In the genomic region with DNA sequence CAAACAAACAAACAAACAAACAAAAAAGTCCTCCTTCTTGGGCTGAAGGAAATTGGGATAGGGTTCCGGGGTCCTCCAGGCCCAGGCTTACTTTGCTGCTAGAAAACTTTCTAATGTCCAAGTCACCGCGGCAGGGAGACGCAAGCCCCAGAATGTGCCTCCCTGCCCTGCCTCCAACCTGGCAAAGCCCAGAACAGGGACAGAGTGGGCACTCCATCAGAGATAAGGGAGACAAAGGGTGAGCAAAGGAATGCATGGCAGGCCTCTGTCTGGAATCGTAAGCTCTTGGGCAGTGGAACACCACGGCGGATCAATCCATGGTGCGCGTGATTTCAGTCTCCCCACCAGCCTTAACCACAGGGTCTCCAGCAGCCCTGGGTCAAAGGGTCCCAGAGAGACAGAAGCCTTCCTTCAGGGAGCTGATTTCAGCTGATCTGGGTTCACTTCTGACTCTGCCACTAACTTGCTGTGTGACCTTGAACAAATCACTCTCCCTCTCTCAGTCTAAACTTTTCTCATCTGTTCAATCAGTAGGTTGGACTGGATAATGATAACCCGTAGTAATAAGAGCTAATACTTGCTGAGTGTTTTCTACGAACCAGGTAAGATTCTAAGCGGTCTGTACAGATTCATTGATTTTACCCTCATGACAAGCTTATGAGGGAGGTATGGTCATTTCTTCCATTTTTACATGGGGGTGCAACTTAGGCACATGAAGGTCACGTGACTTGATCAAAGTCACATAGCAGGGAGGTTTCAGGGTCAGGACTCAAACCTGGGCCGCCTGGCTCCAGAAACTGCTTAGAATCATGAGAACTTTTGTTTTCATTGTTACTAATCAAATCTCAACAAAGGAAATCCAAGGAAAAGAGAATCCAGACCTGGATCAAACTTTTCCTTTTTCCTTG, we compare ENCODE assay signal across 22 cellular contexts. TPM values are rescaled to one million over a fixed set of nuclear protein-coding genes. Genes with fewer than 3 reads are reported as not detected.
DNase-seq lines count a peak whose midpoint lies in the region; ATAC-seq and TF ChIP-seq lines count a peak whose summit lies in the region.
"Had no signal": no experiment of that assay in that cellular context is flagged by ENCODE, and none has a peak within 500 bp of the region (broad histone marks: within the 10 kb centered on the region; RNA-seq: fewer than 3 reads in every experiment).

No MANE protein-coding gene starts in this region.

- TF ChIP-seq CTCF in esophagus muscularis mucosa (IDR thresholded peaks at IDR 0.05) (no peak), lower lobe of right lung (IDR thresholded peaks at IDR 0.05) (no peak), smooth muscle cell (IDR thresholded peaks at IDR 0.05; ENCODE audit: borderline replicate concordance, insufficient read depth, poor library complexity, severe bottlenecking) (no peak), foreskin keratinocyte (conservative IDR thresholded peaks at IDR 0.05) (no peak)

- peak overlapping the region; percentile 19 for H3K27ac Mint-ChIP-seq in T-helper 17 cell
- no peak overlapping the region for H3K27ac Mint-ChIP-seq in activated T-cell treated with anti-CD3 and anti-CD28 coated beads, Interleukin-2, amount 50 U/mL, for 72 hours
- H3K27ac Mint-ChIP-seq: activated naive CD8-positive, alpha-beta T cell; nephron; progenitor cell of endocrine pancreas; WTC11 had no signal

- H3K9ac ChIP-seq in smooth muscle cell (ENCODE audit: low read depth): no peak overlapping the region

- H3K9me3 ChIP-seq in T-helper 17 cell (ENCODE audit: control insufficient read depth, low read length, poor library complexity, severe bottlenecking) (no peaks in the 10 kb centered on the region), esophagus muscularis mucosa (no peaks in the 10 kb centered on the region), lower lobe of right lung (no peaks in the 10 kb centered on the region), smooth muscle cell (replicated peaks; ENCODE audit: low read depth) (no peaks in the 10 kb centered on the region)
- H3K9me3 ChIP-seq: mucosa of descending colon, uterus had no signal

- H3K4me2 ChIP-seq in smooth muscle cell: no peak overlapping the region

- H3K79me2 ChIP-seq in smooth muscle cell (ENCODE audit: low read depth): peaks cover 2% of the 10 kb centered on the region

- no peak for TF ChIP-seq EP300 in esophagus muscularis mucosa (IDR thresholded peaks at IDR 0.05)

- intact Hi-C loops in esophagus muscularis mucosa (cut with DNase I): no loop called here
- intact Hi-C loops in lower lobe of right lung (cut with DNase I): no loop called here

- H3K4me3 ChIP-seq in esophagus muscularis mucosa (no peak overlapping the region), lower lobe of right lung (no peak overlapping the region), smooth muscle cell (no peak overlapping the region)
- H3K4me3 ChIP-seq: mucosa of descending colon, uterus had no signal

- no peaks in the 10 kb centered on the region for H3K9me3 Mint-ChIP-seq in activated T-cell treated with anti-CD3 and anti-CD28 coated beads, Interleukin-2, amount 50 U/mL, for 72 hours
- H3K9me3 Mint-ChIP-seq: nephron had no signal

- ATAC-seq in T-helper 17 cell (no peak), lower lobe of right lung (no peak), foreskin keratinocyte (no peak)
- ATAC-seq in activated T-cell treated with anti-CD3 and anti-CD28 coated beads, Interleukin-2, amount 50 U/mL, for 72 hours (replicated peaks in 1 of 2): no peak
- ATAC-seq: mucosa of descending colon, WTC11 had no signal

- DNase-seq in T-helper 17 cell (no peak), esophagus muscularis mucosa (ENCODE audit: extremely low spot score) (no peak), lower lobe of right lung (no peak), smooth muscle cell (lab: John Stamatoyannopoulos, UW; ENCODE audit: unreplicated experiment) (no peak), foreskin keratinocyte (no peak), NCI-H1105 treated with DMSO at 0.1 percent for 48 hours (lab: John Stamatoyannopoulos, UW) (no peak)
- no peak for DNase-seq in activated effector memory CD4-positive, alpha-beta T cell treated with Interleukin-2 at 50 U/mL for 16 hours
- no peak for DNase-seq in activated T-cell treated with anti-CD3 and anti-CD28 coated beads, Interleukin-2, amount 50 U/mL, for 72 hours
- DNase-seq: ACHN; activated CD4-positive, alpha-beta T cell treated with anti-CD3 and anti-CD28 coated beads, Interleukin-2, amount 50 U/mL, for 1 hour; aorta; DND-41; mucosa of descending colon; NCI-H146; NCI-H2171 treated with DMSO at 0.1 percent for 48 hours; NCI-H524 treated with DMSO at 0.1 percent for 48 hours; stimulated activated CD4-positive, alpha-beta T cell treated with anti-CD3 and anti-CD28 coated beads, Interleukin-2, amount 100 ng/mL, for 24 hours; uterus had no signal

- H3K4me3 Mint-ChIP-seq in T-helper 17 cell: no peak overlapping the region
- no peak overlapping the region for H3K4me3 Mint-ChIP-seq in activated T-cell treated with anti-CD3 and anti-CD28 coated beads, Interleukin-2, amount 50 U/mL, for 72 hours
- H3K4me3 Mint-ChIP-seq: activated naive CD8-positive, alpha-beta T cell; nephron; WTC11 had no signal

- WGBS in esophagus muscularis mucosa: 97% methylated on average over 14 of the region's 14 CpGs
- 98% methylated on average over 14 of the region's 14 CpGs for WGBS in smooth muscle cell (ENCODE audit: low lambda C conversion rate)

- H3K27ac ChIP-seq in esophagus muscularis mucosa (replicated peaks in 1 of 4): peak overlapping the region; percentile 64 to 84 (median 80)
- H3K27ac ChIP-seq in lower lobe of right lung: peak overlapping the region; percentile 21
- peak overlapping the region; percentile 85 for H3K27ac ChIP-seq in smooth muscle cell (ENCODE audit: low read depth)
- H3K27ac ChIP-seq in foreskin keratinocyte: no peak overlapping the region
- H3K27ac ChIP-seq: uterus had no signal

- H4K20me1 ChIP-seq in smooth muscle cell (ENCODE audit: low read depth): peaks cover 5% of the 10 kb centered on the region

- peaks cover 4% of the 10 kb centered on the region for H3K4me1 Mint-ChIP-seq in T-helper 17 cell
- H3K4me1 Mint-ChIP-seq in activated T-cell treated with anti-CD3 and anti-CD28 coated beads, Interleukin-2, amount 50 U/mL, for 72 hours (ENCODE audit: low read depth): no peaks in the 10 kb centered on the region

- H3K36me3 Mint-ChIP-seq in T-helper 17 cell (ENCODE audit: low read depth): peaks cover 10% of the 10 kb centered on the region
- no peaks in the 10 kb centered on the region for H3K36me3 Mint-ChIP-seq in activated T-cell treated with anti-CD3 and anti-CD28 coated beads, Interleukin-2, amount 50 U/mL, for 72 hours (ENCODE audit: insufficient read depth in 2 of 2)

- H3K36me3 ChIP-seq in esophagus muscularis mucosa: peaks cover 54 to 82% (median 66%) of the 10 kb centered on the region in 4 donors
- H3K36me3 ChIP-seq in lower lobe of right lung: peaks cover 78% of the 10 kb centered on the region
- no peaks in the 10 kb centered on the region for H3K36me3 ChIP-seq in smooth muscle cell (ENCODE audit: low read depth)
- H3K36me3 ChIP-seq: uterus had no signal

- H3K4me1 ChIP-seq in esophagus muscularis mucosa (peaks cover 16 to 27% (median 21%) of the 10 kb centered on the region in 4 donors), lower lobe of right lung (no peaks in the 10 kb centered on the region), smooth muscle cell (ENCODE audit: low read depth) (no peaks in the 10 kb centered on the region), foreskin keratinocyte (peaks cover 14% of the 10 kb centered on the region)
- H3K4me1 ChIP-seq: uterus had no signal

- no peak for TF ChIP-seq POLR2A in esophagus muscularis mucosa (IDR thresholded peaks at IDR 0.05; ENCODE audit: low read depth)

- H3K27me3 ChIP-seq in esophagus muscularis mucosa (no peaks in the 10 kb centered on the region), lower lobe of right lung (ENCODE audit: low read depth) (no peaks in the 10 kb centered on the region), smooth muscle cell (ENCODE audit: low read depth) (no peaks in the 10 kb centered on the region), foreskin keratinocyte (no peaks in the 10 kb centered on the region)
- H3K27me3 ChIP-seq: uterus had no signal

- no peak overlapping the region for H2AFZ ChIP-seq in smooth muscle cell (ENCODE audit: low read depth)

- no peaks in the 10 kb centered on the region for H3F3A ChIP-seq in smooth muscle cell (ENCODE audit: low read depth)

- no peaks in the 10 kb centered on the region for H3K27me3 Mint-ChIP-seq in T-helper 17 cell
- H3K27me3 Mint-ChIP-seq in activated T-cell treated with anti-CD3 and anti-CD28 coated beads, Interleukin-2, amount 50 U/mL, for 72 hours (ENCODE audit: low read depth): no peaks in the 10 kb centered on the region
- H3K27me3 Mint-ChIP-seq: activated naive CD8-positive, alpha-beta T cell; progenitor cell of endocrine pancreas had no signal

RNA-seq across cellular contexts. Expression of a gene that starts 12.7 kb away (rescaled TPM):
- total RNA-seq in T-helper 17 cell: 1 to 10 TPM; 3.4 TPM
- total RNA-seq in esophagus muscularis mucosa: 10 to 100 TPM; 19.9 to 54.4 (median 38.4) TPM
- total RNA-seq in lower lobe of right lung: 14.4 TPM
- total RNA-seq in smooth muscle cell: 13.2 and 17.9 TPM in 2 replicates
- polyA plus RNA-seq in smooth muscle cell: 29.8 and 36.3 TPM in 2 replicates
- 20.5 and 21.3 TPM in 2 replicates for total RNA-seq in foreskin keratinocyte
- polyA plus RNA-seq in foreskin keratinocyte: 21.6 and 23.4 TPM in 2 replicates
- 1 to 10 TPM; 5.4 TPM for total RNA-seq in activated T-cell treated with anti-CD3 and anti-CD28 coated beads, Interleukin-2, amount 50 U/mL, for 72 hours
